Comparison of ENCODE assay signal across 11 cellular contexts in genomic region chr15:74768099-74768770, GRCh38. TPM values are rescaled to one million over a fixed set of nuclear protein-coding genes. Genes with fewer than 3 reads are reported as not detected.
DNase-seq lines count a peak whose midpoint lies in the region; ATAC-seq, FAIRE-seq and TF ChIP-seq lines count a peak whose summit lies in the region.
"Had no signal": no experiment of that assay in that cellular context is flagged by ENCODE, and none has a peak within 500 bp of the region (broad histone marks: within the 10 kb centered on the region; RNA-seq: fewer than 3 reads in every experiment).

No MANE protein-coding gene starts in this region.

- in situ Hi-C loops in HepG2 (cut with HindIII; ENCODE audit: extremely low pct_ligation_motif_present, low pct_unique_long_range_greater_than_20kb), result loop anchor here (5.0 kb wide), 2 partner anchors 131 to 396 kb away; no protein-coding TSS in a partner anchor

- CTCF ChIA-PET in HCT116 (lab: Charles Lee), result interaction anchor here (0.8 to 6.1 kb wide), 24 partner anchors 9 to 457 kb away, joined by 3 to 258 read pairs (median 5); partner anchors contain the start of gene CYP1A1
- CTCF ChIA-PET in HepG2 (lab: Yijun Ruan, JAX; ENCODE audit: low intra/inter-chr PET ratio, low total read pairs), result interaction anchor here (0.8 to 5.8 kb wide), 7 partner anchors 32 to 150 kb away, joined by 3 to 59 read pairs (median 7); no protein-coding TSS in a partner anchor

- H3K79me2 ChIP-seq in HCT116 (ENCODE audit: insufficient read depth, low read length), result no peaks in the 10 kb centered on the region
- no peaks in the 10 kb centered on the region for H3K79me2 ChIP-seq in HepG2 (ENCODE audit: insufficient read depth, low read length)

- no peaks in the 10 kb centered on the region for H4K20me1 ChIP-seq in HCT116 (ENCODE audit: insufficient read depth)
- no peaks in the 10 kb centered on the region for H4K20me1 ChIP-seq in HepG2 (ENCODE audit: insufficient read depth, low read length)

- BruUV-seq in HCT116 (replicated peaks; lab: Mats Ljungman, UMichigan) (no TSS peak), HepG2 (replicated peaks; lab: Mats Ljungman, UMichigan) (no TSS peak)

- WGBS in HepG2 (ENCODE audit: low lambda C conversion rate), result 38% methylated on average over 14 of the region's 15 CpGs

- no peak overlapping the region for H3K4me3 Mint-ChIP-seq in T-helper 17 cell
- H3K4me3 Mint-ChIP-seq in stimulated activated memory B cell treated with anti-CD40 and anti-IgM and Interleukin-4, amounts not matched to agents 10 μg/mL and 1 μg/mL and 100 μg/mL, for 72 hours, result no peak overlapping the region

- TF ChIP-seq POLR2A in HCT116 (IDR thresholded peaks at IDR 0.05; ENCODE audit: borderline replicate concordance, extremely low read depth, insufficient read depth, insufficient read length) (no peak), HepG2 (IDR thresholded peaks at IDR 0.05; ENCODE audit: insufficient read depth in 1 of 2, low read depth in 2 of 2, low read length in 2 of 2) (no peak)

- H3K36me3 ChIP-seq in BE2C (no peaks in the 10 kb centered on the region), HCT116 (ENCODE audit: control insufficient read depth in 1 of 2, insufficient read depth in 2 of 2, low read length in 2 of 2) (no peaks in the 10 kb centered on the region), HepG2 (replicated peaks in 1 of 2; ENCODE audit: control insufficient read depth in 1 of 2, insufficient read depth in 2 of 2, low read length in 2 of 2) (no peaks in the 10 kb centered on the region)
- H3K36me3 ChIP-seq: right lobe of liver had no signal

- H3K4me3 ChIP-seq in BE2C (ENCODE audit: low read depth, low read length) (peak overlapping the region; percentile 48), HCT116 (replicated peaks in 1 of 2; ENCODE audit: low read depth in 1 of 2, low read length in 2 of 2) (peak overlapping the region; percentile 22 to 36; a peak in 2 of 4 replicates), HepG2 (replicated peaks in 1 of 3; ENCODE audit: insufficient read depth in 1 of 3, low read depth in 2 of 3, low read length in 3 of 3) (peak overlapping the region; percentile 27 to 58 (median 44); a peak in 5 of 6 replicates)
- H3K4me3 ChIP-seq: right lobe of liver had no signal

- ATAC-seq in HCT116 (peak; percentile 20), T-helper 17 cell (no peak), HepG2 (no peak), GM21786 (IDR thresholded peaks at IDR 0.05; ENCODE audit: unreplicated experiment) (no peak)
- ATAC-seq in stimulated activated memory B cell treated with anti-CD40 and anti-IgM and Interleukin-4, amounts not matched to agents 10 μg/mL and 1 μg/mL and 100 μg/mL, for 72 hours, result no peak

- H2AFZ ChIP-seq in HCT116 (ENCODE audit: low read depth, low read length, poor library complexity, severe bottlenecking), result peak overlapping the region; percentile 96
- no peak overlapping the region for H2AFZ ChIP-seq in HepG2 (ENCODE audit: low read length)

- no peak for DNase-seq in BE2C
- no peak for DNase-seq in HCT116 (ENCODE audit: low read depth, low spot score)
- DNase-seq in T-helper 17 cell, result no peak
- no peak for DNase-seq in HepG2 (ENCODE audit: low spot score)
- no peak for DNase-seq in AG08396 (ENCODE audit: low spot score)
- no peak for DNase-seq in NCI-H2227 treated with DMSO at 0.1 percent for 48 hours (lab: John Stamatoyannopoulos, UW)

- peak overlapping the region; percentile 49 for H3K27ac Mint-ChIP-seq in T-helper 17 cell
- no peak overlapping the region for H3K27ac Mint-ChIP-seq in stimulated activated memory B cell treated with anti-CD40 and anti-IgM and Interleukin-4, amounts not matched to agents 10 μg/mL and 1 μg/mL and 100 μg/mL, for 72 hours

- no peaks in the 10 kb centered on the region for H3K9me2 ChIP-seq in HCT116 (ENCODE audit: insufficient read depth)

- H3K4me1 ChIP-seq in BE2C, result no peaks in the 10 kb centered on the region
- H3K4me1 ChIP-seq in HCT116 (ENCODE audit: control insufficient read depth in 1 of 2, insufficient read depth in 2 of 2, low read length in 2 of 2), result peaks cover 2 to 16% of the 10 kb centered on the region in 2 experiments; a peak in 3 of 4 replicates
- H3K4me1 ChIP-seq in HepG2 (ENCODE audit: insufficient read depth, low read length), result peaks cover 29% of the 10 kb centered on the region

- H3K27me3 Mint-ChIP-seq in T-helper 17 cell, result peaks cover 7% of the 10 kb centered on the region
- peaks cover 16% of the 10 kb centered on the region for H3K27me3 Mint-ChIP-seq in stimulated activated memory B cell treated with anti-CD40 and anti-IgM and Interleukin-4, amounts not matched to agents 10 μg/mL and 1 μg/mL and 100 μg/mL, for 72 hours

- no peaks in the 10 kb centered on the region for H3K9me3 Mint-ChIP-seq in stimulated activated memory B cell treated with anti-CD40 and anti-IgM and Interleukin-4, amounts not matched to agents 10 μg/mL and 1 μg/mL and 100 μg/mL, for 72 hours

- no peak for FAIRE-seq in HepG2 (lab: Jason Lieb, UNC)

- RAD21 ChIA-PET in HCT116 (lab: Charles Lee; ENCODE audit: low non-redundant PET in 1 of 2, low total read pairs in 2 of 2, uncharacterized antibody in 2 of 2, unreplicated experiment in 2 of 2), result interaction anchor here (0.6 to 1.9 kb wide), 9 partner anchors 44 to 255 kb away, joined by 3 to 13 read pairs (median 4); no protein-coding TSS in a partner anchor

- peaks cover 11% of the 10 kb centered on the region for H3K4me1 Mint-ChIP-seq in T-helper 17 cell
- peaks cover 33% of the 10 kb centered on the region for H3K4me1 Mint-ChIP-seq in stimulated activated memory B cell treated with anti-CD40 and anti-IgM and Interleukin-4, amounts not matched to agents 10 μg/mL and 1 μg/mL and 100 μg/mL, for 72 hours

- intact Hi-C loops in HCT116 (cut with micrococcal nuclease), result loop anchor here (2.0 kb wide), 1 partner anchor 393 kb away; no protein-coding TSS in a partner anchor
- intact Hi-C loops in HepG2 (cut with micrococcal nuclease; ENCODE audit: unreplicated experiment), result loop anchor here (10.0 kb wide), 1 partner anchor 63 kb away; no protein-coding TSS in a partner anchor

- H3K9me3 ChIP-seq in BE2C (no peaks in the 10 kb centered on the region), HCT116 (ENCODE audit: control insufficient read depth in 1 of 2, insufficient read depth in 1 of 2, low read depth in 1 of 2, low read length in 2 of 2) (no peaks in the 10 kb centered on the region), T-helper 17 cell (ENCODE audit: control insufficient read depth, low read length, poor library complexity, severe bottlenecking) (no peaks in the 10 kb centered on the region), HepG2 (ENCODE audit: low read length) (no peaks in the 10 kb centered on the region)
- H3K9me3 ChIP-seq: right lobe of liver had no signal

- TF ChIP-seq EP300 in HepG2 (IDR thresholded peaks at IDR 0.05; ENCODE audit: low read depth in 2 of 2, low read length in 2 of 2), result no peak
- no peak for TF ChIP-seq EP300 in HepG2 (CRISPR knock-in tag; IDR thresholded peaks at IDR 0.05; ENCODE audit: borderline replicate concordance)

- H3K27me3 ChIP-seq in BE2C (no peaks in the 10 kb centered on the region), HCT116 (ENCODE audit: insufficient read depth, low read length) (no peaks in the 10 kb centered on the region), HepG2 (ENCODE audit: control insufficient read depth in 1 of 2, insufficient read depth in 2 of 2, low read length in 2 of 2) (no peaks in the 10 kb centered on the region)
- H3K27me3 ChIP-seq: right lobe of liver had no signal

- no peak for TF ChIP-seq RAD21 in HCT116 (IDR thresholded peaks at IDR 0.05; ENCODE audit: low read depth)
- no peak for TF ChIP-seq RAD21 in HepG2 (CRISPR knock-in tag; IDR thresholded peaks at IDR 0.05)

- no peaks in the 10 kb centered on the region for H3K36me3 Mint-ChIP-seq in T-helper 17 cell (ENCODE audit: low read depth)
- H3K36me3 Mint-ChIP-seq in stimulated activated memory B cell treated with anti-CD40 and anti-IgM and Interleukin-4, amounts not matched to agents 10 μg/mL and 1 μg/mL and 100 μg/mL, for 72 hours, result no peaks in the 10 kb centered on the region

- H3K9ac ChIP-seq in HCT116 (ENCODE audit: low read length) (no peak overlapping the region), HepG2 (ENCODE audit: insufficient read depth, low read depth, low read length) (no peak overlapping the region)

- H3K27ac ChIP-seq in HCT116 (ENCODE audit: low read depth, low read length), result no peak overlapping the region
- no peak overlapping the region for H3K27ac ChIP-seq in HepG2 (ENCODE audit: extremely low read length, insufficient read depth, low read length)
- H3K27ac ChIP-seq: right lobe of liver had no signal

- H3K4me2 ChIP-seq in HCT116 (ENCODE audit: low read length), result peak overlapping the region; percentile 79
- peak overlapping the region; percentile 87 for H3K4me2 ChIP-seq in HepG2 (ENCODE audit: low read depth, low read length)

- POLR2A ChIA-PET in HCT116 (lab: Charles Lee) (interaction anchor here (0.8 to 2.5 kb wide), 3 partner anchors 8 to 151 kb away, joined by 3 to 14 read pairs (median 6); no protein-coding TSS in a partner anchor), HepG2 (lab: Yijun Ruan, JAX) (interaction anchor here (0.6 to 2.3 kb wide), 8 partner anchors 8 to 137 kb away, joined by 4 to 13 read pairs (median 7); partner anchors contain the start of gene CYP1A1)

- no peak for TF ChIP-seq CTCF in BE2C (IDR thresholded peaks at IDR 0.05; ENCODE audit: low read depth, low read length)
- no peak for TF ChIP-seq CTCF in HCT116 (IDR thresholded peaks at IDR 0.05 in 2 of 3, conservative IDR thresholded peaks at IDR 0.05 in 1 of 3; ENCODE audit: borderline replicate concordance in 1 of 3, insufficient read depth in 1 of 3, low read depth in 2 of 3, low read length in 2 of 3)
- no peak for TF ChIP-seq CTCF in HepG2 (CRISPR knock-in tag; IDR thresholded peaks at IDR 0.05)

RNA-seq across cellular contexts. Expression of gene CSK, which starts 13.6 kb away (rescaled TPM):
- 311 TPM for polyA plus RNA-seq in BE2C (2012; ENCODE audit: insufficient read depth, insufficient read length, low read depth)
- 72.2 TPM for total RNA-seq in HCT116 (2021; ENCODE audit: unreplicated experiment)
- 56.2 and 62.3 TPM in 2 replicates for polyA plus RNA-seq in HCT116 (2012)
- 100 to 1,000 TPM; 188 to 208 TPM for total RNA-seq in T-helper 17 cell
- 20.6 and 21.3 TPM in 2 replicates for total RNA-seq in HepG2 (2016; rRNA removed; fragmentation: Illumina TruSeq; extraction: Trizol)
- 8.5 and 9.2 TPM in 2 replicates for total RNA-seq in HepG2 (2016; cell fraction: cytosol; rRNA removed; fragmentation: Illumina TruSeq; extraction: Trizol; ENCODE audit: low read depth)
- total RNA-seq in HepG2 (2016; cell fraction: insoluble cytoplasmic fraction; rRNA removed; fragmentation: Illumina TruSeq; extraction: Trizol), result 17.5 and 21.5 TPM in 2 replicates
- 24.6 and 31.5 TPM in 2 replicates for total RNA-seq in HepG2 (2016; cell fraction: membrane; rRNA removed; fragmentation: Illumina TruSeq; extraction: Trizol)
- 22.6 and 23.4 TPM in 2 replicates for total RNA-seq in HepG2 (2016; cell fraction: nucleus; rRNA removed; fragmentation: Illumina TruSeq; extraction: Trizol)
- 12.5 and 18.8 TPM in 2 replicates for polyA plus RNA-seq in HepG2 (2011; rRNA removed)
- polyA plus RNA-seq in HepG2 (2011; cell fraction: cytosol; rRNA removed), result 13.9 and 14.0 TPM in 2 replicates
- 67.4 and 72.0 TPM in 2 replicates for polyA plus RNA-seq in HepG2 (2011; cell fraction: nucleus; rRNA removed)
- polyA plus RNA-seq in HepG2 (2012), result 26.5 and 39.5 TPM in 2 replicates
- polyA plus RNA-seq in HepG2 (2016; cell fraction: cytosol; fragmentation: Illumina TruSeq; extraction: Trizol; ENCODE audit: low read depth), result 10.3 and 12.4 TPM in 2 replicates
- polyA plus RNA-seq in HepG2 (2016; cell fraction: insoluble cytoplasmic fraction; fragmentation: Illumina TruSeq; extraction: Trizol; ENCODE audit: low read depth), result 42.9 and 49.6 TPM in 2 replicates
- 24.4 and 34.3 TPM in 2 replicates for polyA plus RNA-seq in HepG2 (2016; cell fraction: membrane; fragmentation: Illumina TruSeq; extraction: Trizol; ENCODE audit: low read depth)
- polyA plus RNA-seq in HepG2 (2016; cell fraction: nucleus; fragmentation: Illumina TruSeq; extraction: Trizol; ENCODE audit: insufficient read depth, low read depth), result 80.5 and 84.1 TPM in 2 replicates
- 34.0 and 51.8 TPM in 2 replicates for polyA minus RNA-seq in HepG2 (2011; rRNA and poly(A)+ RNA removed; ENCODE audit: low replicate concordance)
- polyA minus RNA-seq in HepG2 (2011; cell fraction: cytosol; rRNA and poly(A)+ RNA removed), result 19.3 and 20.3 TPM in 2 replicates
- 23.4 and 28.1 TPM in 2 replicates for polyA minus RNA-seq in HepG2 (2011; cell fraction: nucleus; rRNA and poly(A)+ RNA removed)

RNA-seq across cellular contexts. Expression of gene CYP1A2, which starts 19.6 kb away (rescaled TPM):
- polyA plus RNA-seq in BE2C (2012; ENCODE audit: insufficient read depth, insufficient read length, low read depth), result not detected
- total RNA-seq in HCT116 (2021; ENCODE audit: unreplicated experiment) (not detected), T-helper 17 cell (not detected), HepG2 (2016; rRNA removed; fragmentation: Illumina TruSeq; extraction: Trizol) (not detected in 2 replicates)
- polyA plus RNA-seq in HCT116 (2012), result not detected in 2 replicates
- total RNA-seq in HepG2 (2016; cell fraction: cytosol; rRNA removed; fragmentation: Illumina TruSeq; extraction: Trizol; ENCODE audit: low read depth), result not detected in 2 replicates
- not detected in 2 replicates for total RNA-seq in HepG2 (2016; cell fraction: insoluble cytoplasmic fraction; rRNA removed; fragmentation: Illumina TruSeq; extraction: Trizol)
- total RNA-seq in HepG2 (2016; cell fraction: membrane; rRNA removed; fragmentation: Illumina TruSeq; extraction: Trizol), result not detected in 2 replicates
- not detected in 2 replicates for total RNA-seq in HepG2 (2016; cell fraction: nucleus; rRNA removed; fragmentation: Illumina TruSeq; extraction: Trizol)
- polyA plus RNA-seq in HepG2 (2011; rRNA removed), result 0.07 and 0.09 TPM in 2 replicates
- 0.03 and 0.13 TPM in 2 replicates for polyA plus RNA-seq in HepG2 (2011; cell fraction: cytosol; rRNA removed)
- polyA plus RNA-seq in HepG2 (2011; cell fraction: nucleus; rRNA removed), result 0.03 TPM in 1 of 2 replicates, not detected in the other
- 0.12 and 0.23 TPM in 2 replicates for polyA plus RNA-seq in HepG2 (2012)
- not detected in 2 replicates for polyA plus RNA-seq in HepG2 (2016; cell fraction: cytosol; fragmentation: Illumina TruSeq; extraction: Trizol; ENCODE audit: low read depth)
- polyA plus RNA-seq in HepG2 (2016; cell fraction: insoluble cytoplasmic fraction; fragmentation: Illumina TruSeq; extraction: Trizol; ENCODE audit: low read depth), result not detected in 2 replicates
- not detected in 2 replicates for polyA plus RNA-seq in HepG2 (2016; cell fraction: membrane; fragmentation: Illumina TruSeq; extraction: Trizol; ENCODE audit: low read depth)
- polyA plus RNA-seq in HepG2 (2016; cell fraction: nucleus; fragmentation: Illumina TruSeq; extraction: Trizol; ENCODE audit: insufficient read depth, low read depth), result not detected in 2 replicates
- 0.05 TPM in 1 of 2 replicates, not detected in the other for polyA minus RNA-seq in HepG2 (2011; rRNA and poly(A)+ RNA removed; ENCODE audit: low replicate concordance)
- polyA minus RNA-seq in HepG2 (2011; cell fraction: cytosol; rRNA and poly(A)+ RNA removed), result not detected in 2 replicates
- polyA minus RNA-seq in HepG2 (2011; cell fraction: nucleus; rRNA and poly(A)+ RNA removed), result not detected in 2 replicates
- total RNA-seq: OCI-LY7, urinary bladder had no signal
- polyA plus RNA-seq: urinary bladder had no signal

RNA-seq across cellular contexts. Expression of gene CYP1A1, which starts 42.9 kb away (rescaled TPM):
- 4.4 TPM for polyA plus RNA-seq in BE2C (2012; ENCODE audit: insufficient read depth, insufficient read length, low read depth)
- total RNA-seq in HCT116 (2021; ENCODE audit: unreplicated experiment) (1.5 TPM), T-helper 17 cell (under 1 TPM in 1 of 2 donors, not detected in 1; 0.13 TPM), HepG2 (2016; rRNA removed; fragmentation: Illumina TruSeq; extraction: Trizol) (4.1 and 7.9 TPM in 2 replicates)
- polyA plus RNA-seq in HCT116 (2012), result 0.51 and 1.0 TPM in 2 replicates
- total RNA-seq in HepG2 (2016; cell fraction: cytosol; rRNA removed; fragmentation: Illumina TruSeq; extraction: Trizol; ENCODE audit: low read depth), result 1.3 and 1.7 TPM in 2 replicates
- total RNA-seq in HepG2 (2016; cell fraction: insoluble cytoplasmic fraction; rRNA removed; fragmentation: Illumina TruSeq; extraction: Trizol), result 3.5 and 7.6 TPM in 2 replicates
- 3.3 and 3.8 TPM in 2 replicates for total RNA-seq in HepG2 (2016; cell fraction: membrane; rRNA removed; fragmentation: Illumina TruSeq; extraction: Trizol)
- total RNA-seq in HepG2 (2016; cell fraction: nucleus; rRNA removed; fragmentation: Illumina TruSeq; extraction: Trizol), result 8.5 and 8.7 TPM in 2 replicates
- 8.0 and 11.0 TPM in 2 replicates for polyA plus RNA-seq in HepG2 (2011; rRNA removed)
- polyA plus RNA-seq in HepG2 (2011; cell fraction: cytosol; rRNA removed), result 7.0 and 10.8 TPM in 2 replicates
- 8.4 and 11.9 TPM in 2 replicates for polyA plus RNA-seq in HepG2 (2011; cell fraction: nucleus; rRNA removed)
- 7.0 and 9.5 TPM in 2 replicates for polyA plus RNA-seq in HepG2 (2012)
- 1.2 TPM in 2 replicates for polyA plus RNA-seq in HepG2 (2016; cell fraction: cytosol; fragmentation: Illumina TruSeq; extraction: Trizol; ENCODE audit: low read depth)
- polyA plus RNA-seq in HepG2 (2016; cell fraction: insoluble cytoplasmic fraction; fragmentation: Illumina TruSeq; extraction: Trizol; ENCODE audit: low read depth), result 3.4 and 3.6 TPM in 2 replicates
- polyA plus RNA-seq in HepG2 (2016; cell fraction: membrane; fragmentation: Illumina TruSeq; extraction: Trizol; ENCODE audit: low read depth), result 1.9 and 2.1 TPM in 2 replicates
- polyA plus RNA-seq in HepG2 (2016; cell fraction: nucleus; fragmentation: Illumina TruSeq; extraction: Trizol; ENCODE audit: insufficient read depth, low read depth), result 13.4 and 14.2 TPM in 2 replicates
- 2.4 and 6.8 TPM in 2 replicates for polyA minus RNA-seq in HepG2 (2011; rRNA and poly(A)+ RNA removed; ENCODE audit: low replicate concordance)
- polyA minus RNA-seq in HepG2 (2011; cell fraction: cytosol; rRNA and poly(A)+ RNA removed), result 2.5 and 7.8 TPM in 2 replicates
- 1.9 and 5.3 TPM in 2 replicates for polyA minus RNA-seq in HepG2 (2011; cell fraction: nucleus; rRNA and poly(A)+ RNA removed)

RNA-seq across cellular contexts. Expression of gene LMAN1L, which starts 44.4 kb away (rescaled TPM):
- polyA plus RNA-seq in BE2C (2012; ENCODE audit: insufficient read depth, insufficient read length, low read depth), result 0.73 TPM
- total RNA-seq in HCT116 (2021; ENCODE audit: unreplicated experiment) (0.17 TPM), T-helper 17 cell (under 1 TPM; 0.82 to 0.91 TPM), HepG2 (2016; rRNA removed; fragmentation: Illumina TruSeq; extraction: Trizol) (not detected in 2 replicates)
- polyA plus RNA-seq in HCT116 (2012), result 0.01 and 0.06 TPM in 2 replicates
- total RNA-seq in HepG2 (2016; cell fraction: cytosol; rRNA removed; fragmentation: Illumina TruSeq; extraction: Trizol; ENCODE audit: low read depth), result not detected in 2 replicates
- not detected in 2 replicates for total RNA-seq in HepG2 (2016; cell fraction: insoluble cytoplasmic fraction; rRNA removed; fragmentation: Illumina TruSeq; extraction: Trizol)
- total RNA-seq in HepG2 (2016; cell fraction: membrane; rRNA removed; fragmentation: Illumina TruSeq; extraction: Trizol), result not detected in 2 replicates
- total RNA-seq in HepG2 (2016; cell fraction: nucleus; rRNA removed; fragmentation: Illumina TruSeq; extraction: Trizol), result not detected in 2 replicates
- not detected in 2 replicates for polyA plus RNA-seq in HepG2 (2011; rRNA removed)
- not detected in 2 replicates for polyA plus RNA-seq in HepG2 (2011; cell fraction: cytosol; rRNA removed)
- 0.17 and 0.26 TPM in 2 replicates for polyA plus RNA-seq in HepG2 (2011; cell fraction: nucleus; rRNA removed)
- not detected in 2 replicates for polyA plus RNA-seq in HepG2 (2012)
- not detected in 2 replicates for polyA plus RNA-seq in HepG2 (2016; cell fraction: cytosol; fragmentation: Illumina TruSeq; extraction: Trizol; ENCODE audit: low read depth)
- polyA plus RNA-seq in HepG2 (2016; cell fraction: insoluble cytoplasmic fraction; fragmentation: Illumina TruSeq; extraction: Trizol; ENCODE audit: low read depth), result not detected in 2 replicates
- not detected in 2 replicates for polyA plus RNA-seq in HepG2 (2016; cell fraction: membrane; fragmentation: Illumina TruSeq; extraction: Trizol; ENCODE audit: low read depth)
- not detected in 2 replicates for polyA plus RNA-seq in HepG2 (2016; cell fraction: nucleus; fragmentation: Illumina TruSeq; extraction: Trizol; ENCODE audit: insufficient read depth, low read depth)
- 0.07 TPM in 1 of 2 replicates, not detected in the other for polyA minus RNA-seq in HepG2 (2011; rRNA and poly(A)+ RNA removed; ENCODE audit: low replicate concordance)
- not detected in 2 replicates for polyA minus RNA-seq in HepG2 (2011; cell fraction: cytosol; rRNA and poly(A)+ RNA removed)
- polyA minus RNA-seq in HepG2 (2011; cell fraction: nucleus; rRNA and poly(A)+ RNA removed), result not detected in 2 replicates
- total RNA-seq: right lobe of liver had no signal

RNA-seq across cellular contexts. Expression of gene CPLX3, which starts 58.2 kb away (rescaled TPM):
- polyA plus RNA-seq in BE2C (2012; ENCODE audit: insufficient read depth, insufficient read length, low read depth), result not detected
- total RNA-seq in HCT116 (2021; ENCODE audit: unreplicated experiment) (not detected), T-helper 17 cell (under 1 TPM in 1 of 2 donors, not detected in 1; 0.20 TPM), HepG2 (2016; rRNA removed; fragmentation: Illumina TruSeq; extraction: Trizol) (not detected in 2 replicates)
- not detected in 2 replicates for polyA plus RNA-seq in HCT116 (2012)
- not detected in 2 replicates for total RNA-seq in HepG2 (2016; cell fraction: cytosol; rRNA removed; fragmentation: Illumina TruSeq; extraction: Trizol; ENCODE audit: low read depth)
- not detected in 2 replicates for total RNA-seq in HepG2 (2016; cell fraction: insoluble cytoplasmic fraction; rRNA removed; fragmentation: Illumina TruSeq; extraction: Trizol)
- total RNA-seq in HepG2 (2016; cell fraction: membrane; rRNA removed; fragmentation: Illumina TruSeq; extraction: Trizol), result not detected in 2 replicates
- not detected in 2 replicates for total RNA-seq in HepG2 (2016; cell fraction: nucleus; rRNA removed; fragmentation: Illumina TruSeq; extraction: Trizol)
- polyA plus RNA-seq in HepG2 (2011; rRNA removed), result not detected in 2 replicates
- polyA plus RNA-seq in HepG2 (2011; cell fraction: cytosol; rRNA removed), result not detected in 2 replicates
- polyA plus RNA-seq in HepG2 (2011; cell fraction: nucleus; rRNA removed), result 0.05 TPM in 1 of 2 replicates, not detected in the other
- not detected in 2 replicates for polyA plus RNA-seq in HepG2 (2012)
- not detected in 2 replicates for polyA plus RNA-seq in HepG2 (2016; cell fraction: cytosol; fragmentation: Illumina TruSeq; extraction: Trizol; ENCODE audit: low read depth)
- not detected in 2 replicates for polyA plus RNA-seq in HepG2 (2016; cell fraction: insoluble cytoplasmic fraction; fragmentation: Illumina TruSeq; extraction: Trizol; ENCODE audit: low read depth)
- not detected in 2 replicates for polyA plus RNA-seq in HepG2 (2016; cell fraction: membrane; fragmentation: Illumina TruSeq; extraction: Trizol; ENCODE audit: low read depth)
- not detected in 2 replicates for polyA plus RNA-seq in HepG2 (2016; cell fraction: nucleus; fragmentation: Illumina TruSeq; extraction: Trizol; ENCODE audit: insufficient read depth, low read depth)
- not detected in 2 replicates for polyA minus RNA-seq in HepG2 (2011; rRNA and poly(A)+ RNA removed; ENCODE audit: low replicate concordance)
- polyA minus RNA-seq in HepG2 (2011; cell fraction: cytosol; rRNA and poly(A)+ RNA removed), result not detected in 2 replicates
- polyA minus RNA-seq in HepG2 (2011; cell fraction: nucleus; rRNA and poly(A)+ RNA removed), result not detected in 2 replicates
- total RNA-seq: right lobe of liver, urinary bladder had no signal
